Comparison of ENCODE assay signal across 26 cellular contexts in genomic region chr12:132477703-132478432, GRCh38. TPM values are rescaled to one million over a fixed set of nuclear protein-coding genes. Genes with fewer than 3 reads are reported as not detected.
DNase-seq lines count a peak whose midpoint lies in the region; ATAC-seq lines count a peak whose summit lies in the region.
"Had no signal": no experiment of that assay in that cellular context is flagged by ENCODE, and none has a peak within 500 bp of the region (broad histone marks: within the 10 kb centered on the region; RNA-seq: fewer than 3 reads in every experiment).

No MANE protein-coding gene starts in this region.

- DNase-seq in Right ventricle myocardium superior = peak; percentile 24
- no peak for DNase-seq in left cardiac atrium
- no peak for DNase-seq in T-helper 17 cell
- no peak for DNase-seq in NAMALWA (ENCODE audit: low spot score)
- no peak for DNase-seq in activated T-cell treated with anti-CD3 and anti-CD28 coated beads, Interleukin-2, amount 50 U/mL, for 1 hour
- DNase-seq: activated CD4-positive, CD25-positive, alpha-beta regulatory T cell treated with anti-CD3 and anti-CD28 coated beads, Interleukin-2, amount 50 U/mL, for 72 hours; colonic mucosa; gastrocnemius medialis; GDM1; hippocampal formation; midbrain; naive thymus-derived CD8-positive, alpha-beta T cell; NCI-H1417 treated with DMSO at 0.1 percent for 48 hours; NCI-H2081 treated with DMSO at 0.1 percent for 48 hours; NCI-H82; stimulated activated CD4-positive, alpha-beta T cell treated with anti-CD3 and anti-CD28 coated beads, Interleukin-12 subunit alpha, Interleukin-12 subunit beta, amount 100 ng/mL, for 4 hours; stimulated activated CD4-positive, alpha-beta T cell treated with anti-CD3 and anti-CD28 coated beads, Interleukin-4, amount 100 ng/mL, for 4 hours; stomach had no signal

- peak overlapping the region; percentile 57 for H3K27ac Mint-ChIP-seq in T-helper 17 cell
- H3K27ac Mint-ChIP-seq: activated T-helper 2 cell treated with anti-CD3 and anti-CD28 coated beads, Interferon-gamma antibody, Interleukin-2, Interleukin-4, amounts not matched to agents 10 μg/mL and 5 μg/mL and 100 μg/mL, durations not matched to agents 14 hours and 24 hours and 36 hours had no signal

- peaks cover 18% of the 10 kb centered on the region for H3K4me1 Mint-ChIP-seq in T-helper 17 cell

- ATAC-seq in Right ventricle myocardium superior (ENCODE audit: poor library complexity) = no peak
- ATAC-seq in left cardiac atrium = no peak
- no peak for ATAC-seq in T-helper 17 cell
- ATAC-seq in esophagus mucosa = peak; percentile 41
- ATAC-seq in GM19395 (IDR thresholded peaks at IDR 0.05; ENCODE audit: unreplicated experiment) = no peak
- ATAC-seq: gastrocnemius medialis, pancreas had no signal

- H3K36me3 Mint-ChIP-seq in T-helper 17 cell (ENCODE audit: low read depth) = no peaks in the 10 kb centered on the region
- H3K36me3 Mint-ChIP-seq: IgD-negative memory B cell; immature natural killer cell; naive thymus-derived CD8-positive, alpha-beta T cell had no signal

- H3K9me3 ChIP-seq in T-helper 17 cell (ENCODE audit: control insufficient read depth, low read length, poor library complexity, severe bottlenecking) = no peaks in the 10 kb centered on the region
- H3K9me3 ChIP-seq: colonic mucosa, gastrocnemius medialis, left lung, pancreas, right atrium auricular region, stomach had no signal

- H3K27me3 Mint-ChIP-seq in T-helper 17 cell = peaks cover 11% of the 10 kb centered on the region
- H3K27me3 Mint-ChIP-seq: naive thymus-derived CD8-positive, alpha-beta T cell had no signal

- intact Hi-C loops in Right ventricle myocardium superior (cut with DNase I) = no loop called here
- intact Hi-C loops in left cardiac atrium (cut with DNase I) = no loop called here

- H3K4me3 Mint-ChIP-seq in T-helper 17 cell = no peak overlapping the region

RNA-seq across cellular contexts. Expression of gene FBRSL1, which starts 12.1 kb away (rescaled TPM):
- 58.6 TPM for total RNA-seq in Right ventricle myocardium superior
- 10 to 100 TPM; 46.7 to 49.4 TPM for total RNA-seq in left cardiac atrium
- 10 to 100 TPM; 79.3 to 86.3 TPM for total RNA-seq in T-helper 17 cell
- 26.1 TPM for total RNA-seq in esophagus mucosa
